In genomic region chr7:47576031-47576908, GRCh38 we compare ENCODE assay signal across 1 cellular context.
TF ChIP-seq lines count a peak whose summit lies in the region.

No MANE protein-coding gene starts in this region.

TF ChIP-seq in HepG2, 621 proteins besides CTCF, POLR2A, EP300 and RAD21 (continued from another document and continues in another):
- TF ChIP-seq BCLAF1 (IDR thresholded peaks at IDR 0.05) (no peak), ZNF280D (CRISPR knock-in tag; IDR thresholded peaks at IDR 0.05) (peak; percentile 74; the same call in 1 of the 2 replicates), ZNF260 (CRISPR knock-in tag; IDR thresholded peaks at IDR 0.05; ENCODE audit: borderline replicate concordance, low read depth) (no peak), NR1H2 (CRISPR knock-in tag; IDR thresholded peaks at IDR 0.05; ENCODE audit: borderline replicate concordance, low read depth) (no peak), ZKSCAN1 (IDR thresholded peaks at IDR 0.05; ENCODE audit: low read length) (no peak), ZNF205 (CRISPR knock-in tag; IDR thresholded peaks at IDR 0.05) (no peak; the same call in 1 of the 2 replicates), ATRX (CRISPR knock-in tag; IDR thresholded peaks at IDR 0.05; ENCODE audit: borderline replicate concordance) (no peak), ELF1 (CRISPR knock-in tag; IDR thresholded peaks at IDR 0.05) (peak; percentile 90), ZNF343 (CRISPR knock-in tag; IDR thresholded peaks at IDR 0.05) (no peak), PITX1 (CRISPR knock-in tag; IDR thresholded peaks at IDR 0.05) (peak; percentile 84), ZNF740 (CRISPR knock-in tag; IDR thresholded peaks at IDR 0.05) (peak; percentile 51; the same call in 1 of the 2 replicates), ZNF800 (CRISPR knock-in tag; IDR thresholded peaks at IDR 0.05) (no peak), HNRNPL (IDR thresholded peaks at IDR 0.05; ENCODE audit: low read depth, low read length) (peak; percentile 97), ZNF710 (CRISPR knock-in tag; IDR thresholded peaks at IDR 0.05; ENCODE audit: borderline replicate concordance) (peak; percentile 75; the same call in 1 of the 2 replicates), TMF1 (CRISPR knock-in tag; IDR thresholded peaks at IDR 0.05; ENCODE audit: low read depth) (no peak), SRSF1 (optimal IDR thresholded peaks at IDR 0.05; ENCODE audit: low read depth, low read length) (no peak), MLXIP (CRISPR knock-in tag; IDR thresholded peaks at IDR 0.05; ENCODE audit: borderline replicate concordance) (no peak), MEIS2 (CRISPR knock-in tag; IDR thresholded peaks at IDR 0.05) (peak; percentile 86), ZNF773 (CRISPR knock-in tag; IDR thresholded peaks at IDR 0.05; ENCODE audit: borderline replicate concordance) (no peak), ZSCAN29 (CRISPR knock-in tag; conservative IDR thresholded peaks at IDR 0.05) (0 out of 2 replicates have a peak, but pooled peaks have one; percentile 25), MLLT10 (CRISPR knock-in tag; IDR thresholded peaks at IDR 0.05) (no peak), ZNF790 (CRISPR knock-in tag; IDR thresholded peaks at IDR 0.05; ENCODE audit: borderline replicate concordance) (no peak), USF2 (IDR thresholded peaks at IDR 0.05; ENCODE audit: low read depth, low read length) (no peak), USF2 (CRISPR knock-in tag; IDR thresholded peaks at IDR 0.05; ENCODE audit: borderline replicate concordance) (no peak), ZNF160 (CRISPR knock-in tag; IDR thresholded peaks at IDR 0.05) (no peak), HNF1A (IDR thresholded peaks at IDR 0.05; ENCODE audit: low read depth) (peak; percentile 23; the same call in 1 of the 2 replicates), HNF1A (CRISPR knock-in tag; IDR thresholded peaks at IDR 0.05; ENCODE audit: borderline replicate concordance) (peak; percentile 78), BORCS8-MEF2B (CRISPR knock-in tag; IDR thresholded peaks at IDR 0.05) (no peak), ZMAT3 (CRISPR knock-in tag; conservative IDR thresholded peaks at IDR 0.05) (peak; percentile 19; the same call in 1 of the 2 replicates), STAG1 (CRISPR knock-in tag; IDR thresholded peaks at IDR 0.05) (peak; percentile 36), ZNF256 (CRISPR knock-in tag; conservative IDR thresholded peaks at IDR 0.05) (0 out of 2 replicates have a peak, but pooled peaks have one; percentile 23), ARHGAP35 (CRISPR knock-in tag; IDR thresholded peaks at IDR 0.05; ENCODE audit: borderline replicate concordance) (no peak)
